Comparison of ENCODE assay signal across 1 cellular context in genomic region chr2:16508061-16508851, GRCh38.
TF ChIP-seq lines count a peak whose summit lies in the region.

No MANE protein-coding gene starts in this region.

TF ChIP-seq in WTC11, 78 proteins besides CTCF, POLR2A, EP300 and RAD21 (continued from another document):
- TF ChIP-seq ARID4B (CRISPR knock-in tag; IDR thresholded peaks at IDR 0.05; ENCODE audit: borderline replicate concordance) (0 out of 2 replicates have a peak, but pooled peaks have one; percentile 61), ZNF121 (CRISPR knock-in tag; IDR thresholded peaks at IDR 0.05) (no peak), TP53 (CRISPR knock-in tag; IDR thresholded peaks at IDR 0.05) (0 out of 2 replicates have a peak, but pooled peaks have one; percentile 24), NR3C1 (CRISPR knock-in tag; conservative IDR thresholded peaks at IDR 0.05; ENCODE audit: low read depth) (no peak), E2F4 (CRISPR knock-in tag; IDR thresholded peaks at IDR 0.05; ENCODE audit: borderline replicate concordance, low read depth) (no peak)
- TF ChIP-seq, protein P1, sequence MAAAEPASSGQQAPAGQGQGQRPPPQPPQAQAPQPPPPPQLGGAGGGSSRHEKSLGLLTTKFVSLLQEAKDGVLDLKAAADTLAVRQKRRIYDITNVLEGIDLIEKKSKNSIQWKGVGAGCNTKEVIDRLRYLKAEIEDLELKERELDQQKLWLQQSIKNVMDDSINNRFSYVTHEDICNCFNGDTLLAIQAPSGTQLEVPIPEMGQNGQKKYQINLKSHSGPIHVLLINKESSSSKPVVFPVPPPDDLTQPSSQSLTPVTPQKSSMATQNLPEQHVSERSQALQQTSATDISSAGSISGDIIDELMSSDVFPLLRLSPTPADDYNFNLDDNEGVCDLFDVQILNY (CRISPR knock-in tag; IDR thresholded peaks at IDR 0.05): no peak
- TF ChIP-seq, protein P2, sequence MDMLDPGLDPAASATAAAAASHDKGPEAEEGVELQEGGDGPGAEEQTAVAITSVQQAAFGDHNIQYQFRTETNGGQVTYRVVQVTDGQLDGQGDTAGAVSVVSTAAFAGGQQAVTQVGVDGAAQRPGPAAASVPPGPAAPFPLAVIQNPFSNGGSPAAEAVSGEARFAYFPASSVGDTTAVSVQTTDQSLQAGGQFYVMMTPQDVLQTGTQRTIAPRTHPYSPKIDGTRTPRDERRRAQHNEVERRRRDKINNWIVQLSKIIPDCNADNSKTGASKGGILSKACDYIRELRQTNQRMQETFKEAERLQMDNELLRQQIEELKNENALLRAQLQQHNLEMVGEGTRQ (CRISPR knock-in tag; IDR thresholded peaks at IDR 0.05): peak; percentile 34; the same call in 1 of the 2 replicates
